Comparison of ENCODE assay signal across 11 cellular contexts in genomic region chr4:145640236-145640635, GRCh38. TPM values are rescaled to one million over a fixed set of nuclear protein-coding genes. Genes with fewer than 3 reads are reported as not detected.
DNase-seq lines count a peak whose midpoint lies in the region; ATAC-seq and TF ChIP-seq lines count a peak whose summit lies in the region.
"Not testable (repeated sequence)": the region's sequence is repeated elsewhere in the genome, so short reads cannot be mapped to it uniquely, and the experiment has no call there.
"Had no signal": no experiment of that assay in that cellular context is flagged by ENCODE, and none has a peak within 500 bp of the region (broad histone marks: within the 10 kb centered on the region; RNA-seq: fewer than 3 reads in every experiment).

No MANE protein-coding gene starts in this region.

- H3K27ac ChIP-seq in brain microvascular endothelial cell (peak overlapping the region; percentile 30), heart right ventricle (peak overlapping the region in 2 of 10 donors; percentile 0 to 14), osteoblast (ENCODE audit: low read depth, low read length) (peak overlapping the region; percentile 65)

- peak; percentile 31 for DNase-seq in AG20443 (ENCODE audit: low spot score)
- peak; percentile 37 for DNase-seq in HCEC 1CT
- DNase-seq in RPMI7951 (ENCODE audit: low read depth): peak; percentile 3
- DNase-seq in brain microvascular endothelial cell: peak; percentile 83
- DNase-seq in fibroblast of pulmonary artery (ENCODE audit: low read depth): peak; percentile 69
- peak in 1 of 2 donors; percentile 15 for DNase-seq in heart right ventricle
- not testable (repeated sequence) for DNase-seq in osteoblast (ENCODE audit: insufficient read length, low spot score, missing footprints)

- in situ Hi-C loops in brain microvascular endothelial cell (cut with HindIII; ENCODE audit: low pct_ligation_motif_present, low sequenced_read_pairs): not testable (repeated sequence)

- TF ChIP-seq CTCF in brain microvascular endothelial cell (IDR thresholded peaks at IDR 0.05; ENCODE audit: low read depth, low read length, missing control alignments); fibroblast of pulmonary artery (IDR thresholded peaks at IDR 0.05; ENCODE audit: low read length, missing control alignments); heart right ventricle (IDR thresholded peaks at IDR 0.05); osteoblast (IDR thresholded peaks at IDR 0.05; ENCODE audit: extremely low read depth, low read depth, low read length): not testable (repeated sequence)

- H3K27me3 ChIP-seq in brain microvascular endothelial cell (replicated peaks); heart right ventricle; osteoblast (ENCODE audit: insufficient read depth, low read length): not testable (repeated sequence)

- ATAC-seq in heart right ventricle: peak; percentile 74 to 93 (median 83)

- intact Hi-C loops in heart right ventricle (cut with DNase I): loop anchor here in 1 of 10 donors (10.0 kb wide), 1 partner anchor 125 kb away; no protein-coding TSS in a partner anchor

- 58 to 68% methylated on average over 2 of the region's 2 CpGs for WGBS in heart right ventricle, 2 donors

- H3K4me3 ChIP-seq in brain microvascular endothelial cell (ENCODE audit: low read depth, low read length); fibroblast of pulmonary artery (replicated peaks; ENCODE audit: low read depth, low read length); heart right ventricle; osteoblast (ENCODE audit: insufficient read depth, low read length): not testable (repeated sequence)

- H2AFZ ChIP-seq in osteoblast (ENCODE audit: low read length): not testable (repeated sequence)

- H3K4me1 ChIP-seq in heart right ventricle (peaks cover 0 to 12% (median 3%) of the 10 kb centered on the region in 9 donors), osteoblast (ENCODE audit: insufficient read depth, low read length) (peaks cover 11% of the 10 kb centered on the region)

- H3K9me3 ChIP-seq in heart right ventricle; osteoblast (ENCODE audit: low read depth, low read length): not testable (repeated sequence)

- not testable (repeated sequence) for H4K20me1 ChIP-seq in osteoblast (ENCODE audit: insufficient read depth, low read length)

- H3K36me3 ChIP-seq in brain microvascular endothelial cell (replicated peaks); osteoblast (ENCODE audit: insufficient read depth, low read length): not testable (repeated sequence)
- H3K36me3 ChIP-seq in heart right ventricle: peaks cover 0 to 44% (median 6%) of the 10 kb centered on the region in 9 donors

- not testable (repeated sequence) for H3K79me2 ChIP-seq in osteoblast (ENCODE audit: insufficient read depth, low read length)

- H3K4me2 ChIP-seq in osteoblast (ENCODE audit: insufficient read depth, low read length): not testable (repeated sequence)

RNA-seq across cellular contexts. Expression of gene MMAA, which starts 21.1 kb away (rescaled TPM):
- total RNA-seq in RPMI7951 (2014; rRNA removed; shearing (Covaris generic)): 0.78 and 1.6 TPM in 2 replicates
- total RNA-seq in heart right ventricle (10 to 100 TPM in 5 of 10 donors, 1 to 10 TPM in 5; 6.6 to 13.5 (median 9.8) TPM), osteoblast (4.3 and 5.0 TPM in 2 replicates)
- polyA plus RNA-seq in heart right ventricle: 1 to 10 TPM; 3.3 to 7.1 TPM

RNA-seq across cellular contexts. Expression of gene C4orf51, which starts 39.7 kb away (rescaled TPM):
- total RNA-seq in RPMI7951 (2014; rRNA removed; shearing (Covaris generic)): not detected in 2 replicates
- total RNA-seq in heart right ventricle (not detected), osteoblast (not detected in 2 replicates)
- polyA plus RNA-seq in heart right ventricle: not detected
- total RNA-seq: CD4-positive, alpha-beta memory T cell; K562; OCI-LY7 had no signal
- polyA plus RNA-seq: A549; CD4-positive, alpha-beta memory T cell; K562 had no signal
